8 cellular contexts compared by ENCODE assay signal in genomic region chr5:150734579-150735384, GRCh38. TPM values are rescaled to one million over a fixed set of nuclear protein-coding genes. Genes with fewer than 3 reads are reported as not detected.
DNase-seq lines count a peak whose midpoint lies in the region; ATAC-seq, FAIRE-seq and TF ChIP-seq lines count a peak whose summit lies in the region.

No MANE protein-coding gene starts in this region.

- H3K4me2 ChIP-seq in astrocyte (ENCODE audit: low read length): no peak overlapping the region

- peak; percentile 53 for DNase-seq in activated naive CD4-positive, alpha-beta T cell treated with anti-CD3 and anti-CD28 coated beads for 36 hours
- DNase-seq in activated naive CD4-positive, alpha-beta T cell (lab: John Stamatoyannopoulos, UW): no peak
- no peak for DNase-seq in astrocyte (ENCODE audit: low read depth)
- peak; percentile 19 for DNase-seq in putamen (ENCODE audit: low spot score)
- no peak for DNase-seq in cerebellar nuclear complex (lab: John Stamatoyannopoulos, UW)
- no peak for DNase-seq in OCI-M2 (lab: John Stamatoyannopoulos, UW; ENCODE audit: unreplicated experiment)
- no peak for DNase-seq in NK-92 treated with Interleukin-12 subunit alpha and Interleukin-12 subunit beta, amount 100 ng/mL, for 24 hours (lab: John Stamatoyannopoulos, UW)

- no peaks in the 10 kb centered on the region for H3K27me3 Mint-ChIP-seq in activated naive CD4-positive, alpha-beta T cell treated with anti-CD3 and anti-CD28 coated beads for 36 hours (ENCODE audit: low read depth)
- no peaks in the 10 kb centered on the region for H3K27me3 Mint-ChIP-seq in astrocyte (ENCODE audit: low read depth, unreplicated experiment)

- no peak for TF ChIP-seq CTCF in astrocyte (IDR thresholded peaks at IDR 0.05; ENCODE audit: insufficient read depth, low read depth, low read length)

- H3K4me1 Mint-ChIP-seq in activated naive CD4-positive, alpha-beta T cell treated with anti-CD3 and anti-CD28 coated beads for 36 hours (ENCODE audit: low read depth): peaks cover 54% of the 10 kb centered on the region
- no peaks in the 10 kb centered on the region for H3K4me1 Mint-ChIP-seq in astrocyte (ENCODE audit: low read depth, unreplicated experiment)

- peaks cover 42% of the 10 kb centered on the region for H3K36me3 ChIP-seq in astrocyte (ENCODE audit: insufficient read depth, low read length)

- peaks cover 4% of the 10 kb centered on the region for H3K9me3 Mint-ChIP-seq in activated naive CD4-positive, alpha-beta T cell treated with anti-CD3 and anti-CD28 coated beads for 36 hours
- H3K9me3 Mint-ChIP-seq in astrocyte (ENCODE audit: unreplicated experiment): peaks cover 1% of the 10 kb centered on the region

- no peak overlapping the region for H3K27ac ChIP-seq in astrocyte (ENCODE audit: low read depth, low read length)

- H2AFZ ChIP-seq in astrocyte (ENCODE audit: low read depth, low read length): no peak overlapping the region

- CTCF ChIA-PET in activated naive CD4-positive, alpha-beta T cell treated with anti-CD3 and anti-CD28 coated beads for 36 hours (lab: Charles Lee): interaction anchor here (0.7 to 2.0 kb wide), 4 partner anchors 13 to 52 kb away, joined by 3 to 9 read pairs (median 5); no protein-coding TSS in a partner anchor

- H3K79me2 ChIP-seq in astrocyte (ENCODE audit: insufficient read depth, low read length): peaks cover 63% of the 10 kb centered on the region

- peak; percentile 73 for ATAC-seq in HG03565 (IDR thresholded peaks at IDR 0.05; ENCODE audit: unreplicated experiment)

- peaks cover 49% of the 10 kb centered on the region for H4K20me1 ChIP-seq in astrocyte (ENCODE audit: insufficient read depth, low read length)

- no peak overlapping the region for H3K4me3 ChIP-seq in astrocyte (ENCODE audit: insufficient read depth, low read depth, low read length)

- H3K9me3 ChIP-seq in astrocyte (ENCODE audit: insufficient read depth, low read depth, low read length): no peaks in the 10 kb centered on the region

- H3K36me3 Mint-ChIP-seq in activated naive CD4-positive, alpha-beta T cell treated with anti-CD3 and anti-CD28 coated beads for 36 hours (ENCODE audit: low read depth): peaks cover 59% of the 10 kb centered on the region
- H3K36me3 Mint-ChIP-seq in astrocyte (ENCODE audit: low read depth, unreplicated experiment): peaks cover 33% of the 10 kb centered on the region

- peak overlapping the region; percentile 10 for H3K27ac Mint-ChIP-seq in activated naive CD4-positive, alpha-beta T cell treated with anti-CD3 and anti-CD28 coated beads for 36 hours
- H3K27ac Mint-ChIP-seq in astrocyte (ENCODE audit: unreplicated experiment): no peak overlapping the region

- no peak overlapping the region for H3K9ac ChIP-seq in astrocyte (ENCODE audit: low read length)

- intact Hi-C loops in activated naive CD4-positive, alpha-beta T cell treated with anti-CD3 and anti-CD28 coated beads for 36 hours (cut with micrococcal nuclease): loop anchor here (2.0 kb wide), 1 partner anchor 62 kb away; no protein-coding TSS in a partner anchor

- H3K4me3 Mint-ChIP-seq in activated naive CD4-positive, alpha-beta T cell treated with anti-CD3 and anti-CD28 coated beads for 36 hours: no peak overlapping the region
- H3K4me3 Mint-ChIP-seq in astrocyte (ENCODE audit: unreplicated experiment): peak overlapping the region; percentile 30

- FAIRE-seq in astrocyte (lab: Jason Lieb, UNC): no peak

- H3K27me3 ChIP-seq in astrocyte (ENCODE audit: insufficient read depth, low read length): no peaks in the 10 kb centered on the region

- no peaks in the 10 kb centered on the region for H3K4me1 ChIP-seq in astrocyte (ENCODE audit: insufficient read depth, low read length)

RNA-seq across cellular contexts. Expression of gene DCTN4, which starts 24.0 kb away (rescaled TPM):
- total RNA-seq in activated naive CD4-positive, alpha-beta T cell treated with anti-CD3 and anti-CD28 coated beads for 36 hours: 10 to 100 TPM; 41.0 to 47.7 TPM
- total RNA-seq in astrocyte: 53.8 and 57.0 TPM in 2 replicates

RNA-seq across cellular contexts. Expression of gene RBM22, which starts 33.9 kb away (rescaled TPM):
- 10 to 100 TPM; 86.2 to 88.2 TPM for total RNA-seq in activated naive CD4-positive, alpha-beta T cell treated with anti-CD3 and anti-CD28 coated beads for 36 hours
- total RNA-seq in astrocyte: 42.0 and 47.4 TPM in 2 replicates

RNA-seq across cellular contexts. Expression of gene SMIM3, which starts 43.8 kb away (rescaled TPM):
- total RNA-seq in activated naive CD4-positive, alpha-beta T cell treated with anti-CD3 and anti-CD28 coated beads for 36 hours: 10 to 100 TPM; 32.9 to 37.4 TPM
- 16.7 and 19.8 TPM in 2 replicates for total RNA-seq in astrocyte

Comparison
In these comparisons a context has a peak if more than half of its experiments do, and no peak if none do; other contexts are left out.
1. DNase-seq: peak in activated naive CD4-positive, alpha-beta T cell treated with anti-CD3 and anti-CD28 coated beads for 36 hours (single experiment) and putamen (single experiment); none in activated naive CD4-positive, alpha-beta T cell (0 of 4), astrocyte (single experiment), cerebellar nuclear complex (0 of 2), OCI-M2 (single experiment) and NK-92 treated with Interleukin-12 subunit alpha and Interleukin-12 subunit beta, amount 100 ng/mL, for 24 hours (single experiment).